In the genomic region with DNA sequence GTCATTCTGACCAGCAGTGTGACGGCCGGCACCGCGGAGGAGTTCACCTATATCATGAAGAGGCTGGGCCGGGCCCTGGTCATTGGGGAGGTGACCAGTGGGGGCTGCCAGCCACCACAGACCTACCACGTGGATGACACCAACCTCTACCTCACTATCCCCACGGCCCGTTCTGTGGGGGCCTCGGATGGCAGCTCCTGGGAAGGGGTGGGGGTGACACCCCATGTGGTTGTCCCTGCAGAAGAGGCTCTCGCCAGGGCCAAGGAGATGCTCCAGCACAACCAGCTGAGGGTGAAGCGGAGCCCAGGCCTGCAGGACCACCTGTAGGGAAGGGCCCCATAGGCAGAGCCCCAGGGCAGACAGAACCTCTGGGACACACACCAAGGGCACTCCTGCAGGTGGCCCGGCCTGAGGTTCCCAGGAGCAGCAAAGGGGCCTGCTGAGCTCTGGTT, we compare ENCODE assay signal across 33 cellular contexts. TPM values are rescaled to one million over a fixed set of nuclear protein-coding genes. Genes with fewer than 3 reads are reported as not detected.
"Had no signal": no experiment of that assay in that cellular context is flagged by ENCODE, and none has a peak within 500 bp of the region (broad histone marks: within the 10 kb centered on the region; RNA-seq: fewer than 3 reads in every experiment).

No MANE protein-coding gene starts in this region.

- H3K36me3 ChIP-seq: esophagus muscularis mucosa, gastroesophageal sphincter, heart left ventricle, lower lobe of right lung, spleen, thyroid gland, vagina had no signal

- H3K4me3 ChIP-seq: coronary artery, esophagus muscularis mucosa, gastroesophageal sphincter, heart left ventricle, hepatocyte, lower lobe of right lung, psoas muscle, skin epidermis, spleen, thyroid gland, vagina had no signal

- ATAC-seq: foreskin keratinocyte; gastroesophageal sphincter; heart left ventricle; left colon; left ventricle myocardium superior; lower lobe of right lung; naive thymus-derived CD8-positive, alpha-beta T cell; psoas muscle; right cardiac atrium; stimulated activated naive B cell treated with anti-CD40 and anti-IgM and Interleukin-4, amounts not matched to agents 10 μg/mL and 1 μg/mL and 100 μg/mL, for 72 hours had no signal

- H3K4me2 ChIP-seq: hepatocyte had no signal

- H3K4me3 Mint-ChIP-seq: naive thymus-derived CD8-positive, alpha-beta T cell; stimulated activated naive B cell treated with anti-CD40 and anti-IgM and Interleukin-4, amounts not matched to agents 10 μg/mL and 1 μg/mL and 100 μg/mL, for 72 hours; stimulated activated naive CD8-positive, alpha-beta T cell treated with anti-CD3 and anti-CD28 coated beads, Interleukin-15, Interleukin-2, amounts not matched to agents 100 ng/mL and 50 ng/mL, for 24 hours had no signal

- H3K4me1 Mint-ChIP-seq: stimulated activated naive B cell treated with anti-CD40 and anti-IgM and Interleukin-4, amounts not matched to agents 10 μg/mL and 1 μg/mL and 100 μg/mL, for 72 hours had no signal

- H3K27me3 ChIP-seq: esophagus muscularis mucosa, gastroesophageal sphincter, hepatocyte, spleen, thyroid gland, vagina had no signal

- H3K9me3 Mint-ChIP-seq: naive thymus-derived CD8-positive, alpha-beta T cell; stimulated activated naive B cell treated with anti-CD40 and anti-IgM and Interleukin-4, amounts not matched to agents 10 μg/mL and 1 μg/mL and 100 μg/mL, for 72 hours; stimulated activated naive CD8-positive, alpha-beta T cell treated with anti-CD3 and anti-CD28 coated beads, Interleukin-15, Interleukin-2, amounts not matched to agents 100 ng/mL and 50 ng/mL, for 24 hours had no signal

- H3K36me3 Mint-ChIP-seq: naive thymus-derived CD8-positive, alpha-beta T cell; stimulated activated naive B cell treated with anti-CD40 and anti-IgM and Interleukin-4, amounts not matched to agents 10 μg/mL and 1 μg/mL and 100 μg/mL, for 72 hours had no signal

- H3K9me3 ChIP-seq: esophagus muscularis mucosa, gastroesophageal sphincter, heart left ventricle, lower lobe of right lung, psoas muscle, spleen, thyroid gland, vagina had no signal

- H3K27ac Mint-ChIP-seq: naive thymus-derived CD8-positive, alpha-beta T cell; stimulated activated naive B cell treated with anti-CD40 and anti-IgM and Interleukin-4, amounts not matched to agents 10 μg/mL and 1 μg/mL and 100 μg/mL, for 72 hours; stimulated activated naive CD8-positive, alpha-beta T cell treated with anti-CD3 and anti-CD28 coated beads, Interleukin-15, Interleukin-2, amounts not matched to agents 100 ng/mL and 50 ng/mL, for 24 hours had no signal

- H3K27ac ChIP-seq: coronary artery, esophagus muscularis mucosa, foreskin keratinocyte, gastroesophageal sphincter, heart left ventricle, hepatocyte, lower lobe of right lung, psoas muscle, skin epidermis, spleen, thyroid gland, vagina had no signal

- H3K27me3 Mint-ChIP-seq: stimulated activated naive CD8-positive, alpha-beta T cell treated with anti-CD3 and anti-CD28 coated beads, Interleukin-15, Interleukin-2, amounts not matched to agents 100 ng/mL and 50 ng/mL, for 24 hours had no signal

- DNase-seq: dermis blood vessel endothelial cell; effector memory CD4-positive, alpha-beta T cell; foreskin keratinocyte; heart left ventricle; kidney glomerular epithelial cell; left colon; left ventricle myocardium superior; lower lobe of right lung; naive thymus-derived CD8-positive, alpha-beta T cell; right cardiac atrium; spleen; stimulated activated CD4-positive, alpha-beta T cell treated with anti-CD3 and anti-CD28 coated beads, Interleukin-4, amount 100 ng/mL, for 4 hours; stimulated activated naive B cell treated with anti-CD40 and anti-IgM and Interleukin-4, amounts not matched to agents 10 μg/mL and 1 μg/mL and 100 μg/mL, for 72 hours; thyroid gland; trophoblast cell had no signal

- H3K4me1 ChIP-seq: esophagus muscularis mucosa, foreskin keratinocyte, gastroesophageal sphincter, lower lobe of right lung, psoas muscle, spleen, thyroid gland, vagina had no signal

- H2AFZ ChIP-seq: hepatocyte had no signal

RNA-seq across cellular contexts. Expression of a gene that starts 9.0 kb away (rescaled TPM):
- total RNA-seq: dermis blood vessel endothelial cell; endothelial cell of umbilical vein; epithelial cell of proximal tubule; fibroblast of lung; foreskin keratinocyte; gastroesophageal sphincter; heart left ventricle; left colon; left ventricle myocardium superior; lower lobe of right lung; mesenteric fat pad; myocyte; naive thymus-derived CD8-positive, alpha-beta T cell; osteocyte; psoas muscle; renal cortical epithelial cell; right cardiac atrium; spleen; temporal lobe; thyroid gland; ureter; vagina had no signal
- polyA plus RNA-seq: endothelial cell of umbilical vein; fibroblast of lung; foreskin keratinocyte; heart left ventricle; naive thymus-derived CD8-positive, alpha-beta T cell; neural cell; psoas muscle; right cardiac atrium; spleen had no signal

RNA-seq across cellular contexts. Expression of a gene that starts 26.9 kb away (rescaled TPM):
- total RNA-seq: fibroblast of lung; left ventricle myocardium superior; naive thymus-derived CD8-positive, alpha-beta T cell; right cardiac atrium; vagina had no signal
- polyA plus RNA-seq: naive thymus-derived CD8-positive, alpha-beta T cell had no signal

RNA-seq across cellular contexts. Expression of a gene that starts 34.9 kb away (rescaled TPM):
- total RNA-seq: dermis blood vessel endothelial cell; endothelial cell of umbilical vein; epithelial cell of proximal tubule; esophagus muscularis mucosa; fibroblast of lung; foreskin keratinocyte; gastroesophageal sphincter; heart left ventricle; hepatocyte; left colon; left ventricle myocardium superior; lower lobe of right lung; mesenteric fat pad; myocyte; naive thymus-derived CD8-positive, alpha-beta T cell; osteocyte; psoas muscle; renal cortical epithelial cell; spleen; temporal lobe; thyroid gland; ureter; vagina had no signal
- polyA plus RNA-seq: endothelial cell of umbilical vein; fibroblast of lung; foreskin keratinocyte; heart left ventricle; naive thymus-derived CD8-positive, alpha-beta T cell; neural cell; psoas muscle; spleen had no signal

RNA-seq across cellular contexts. Expression of a gene that starts 57.2 kb away (rescaled TPM):
- total RNA-seq: dermis blood vessel endothelial cell, endothelial cell of umbilical vein, epithelial cell of proximal tubule, foreskin keratinocyte, myocyte, osteocyte, renal cortical epithelial cell had no signal
- polyA plus RNA-seq: endothelial cell of umbilical vein, foreskin keratinocyte had no signal
